In the genomic region with DNA sequence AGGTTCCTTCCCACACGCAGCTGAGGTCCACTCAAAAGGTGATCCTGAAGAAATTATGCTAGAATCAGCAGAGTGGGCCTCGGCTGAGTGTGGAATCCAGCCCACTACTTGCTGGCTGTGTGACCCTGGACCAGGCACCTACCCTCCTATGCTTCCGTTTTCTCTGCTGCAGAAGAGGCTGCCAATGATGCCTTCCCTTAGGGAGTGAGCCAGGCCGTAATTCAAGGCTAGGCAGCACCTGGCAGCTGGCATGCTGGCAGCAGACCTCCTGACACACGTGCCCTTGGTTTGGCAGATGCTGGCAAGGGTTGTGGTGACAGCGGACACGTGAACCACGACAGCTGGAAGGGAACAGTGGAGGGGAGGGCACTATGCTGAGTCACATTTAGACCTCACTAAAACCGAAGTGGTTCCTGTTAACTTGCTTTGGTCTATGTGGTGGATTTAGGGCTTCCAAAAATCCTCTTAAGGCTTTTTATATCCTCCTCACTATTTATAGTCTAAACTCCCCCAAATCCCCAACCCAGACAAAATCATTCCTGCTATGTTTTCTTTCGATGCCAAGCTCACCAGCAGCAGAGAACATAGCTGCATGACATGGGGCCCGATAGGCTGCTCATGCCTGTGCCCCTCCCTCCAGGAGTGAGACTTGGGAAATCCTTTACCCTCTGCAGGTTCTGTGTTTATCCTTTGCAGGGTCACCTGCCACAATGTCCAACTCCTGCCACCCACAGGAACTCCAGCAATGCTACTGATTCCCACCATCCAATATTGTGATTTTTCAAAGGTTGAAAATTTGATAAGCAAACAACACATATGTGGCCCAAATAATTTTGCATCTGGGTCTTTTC, we compare ENCODE assay signal across 9 cellular contexts. TPM values are rescaled to one million over a fixed set of nuclear protein-coding genes. Genes with fewer than 3 reads are reported as not detected.
DNase-seq lines count a peak whose midpoint lies in the region; ATAC-seq and TF ChIP-seq lines count a peak whose summit lies in the region.
"Had no signal": no experiment of that assay in that cellular context is flagged by ENCODE, and none has a peak within 500 bp of the region (broad histone marks: within the 10 kb centered on the region; RNA-seq: fewer than 3 reads in every experiment).

No MANE protein-coding gene starts in this region.

- WGBS in testis, 2 donors, result 52 to 69% methylated on average over 8 to 11 of the region's 11 CpGs

- intact Hi-C loops in testis (cut with DNase I; ENCODE audit: low total_unique reads), result no loop called here

- peak; percentile 33 for DNase-seq in GM13977 (ENCODE audit: low spot score)
- peak; percentile 13 for DNase-seq in H7
- DNase-seq in NCI-H2029 (lab: John Stamatoyannopoulos, UW), result peak; percentile 68
- no peak for DNase-seq in foreskin keratinocyte
- DNase-seq in activated CD4-positive, CD25-positive, alpha-beta regulatory T cell (lab: John Stamatoyannopoulos, UW), result no peak
- DNase-seq in NCI-H446 treated with DMSO at 0.1 percent for 48 hours (lab: John Stamatoyannopoulos, UW), result no peak
- no peak for DNase-seq in testis
- DNase-seq: naive B cell had no signal

- H3K9me3 ChIP-seq in testis, result no peaks in the 10 kb centered on the region

- H3K27ac ChIP-seq in foreskin keratinocyte (no peak overlapping the region), testis (no peak overlapping the region)

- peak; percentile 44 for ATAC-seq in foreskin keratinocyte
- no peak for ATAC-seq in HG02571 (IDR thresholded peaks at IDR 0.05; ENCODE audit: unreplicated experiment)

- TF ChIP-seq CTCF in GM13977 (IDR thresholded peaks at IDR 0.05; ENCODE audit: extremely low read depth, insufficient read depth, missing control alignments) (no peak), foreskin keratinocyte (conservative IDR thresholded peaks at IDR 0.05) (no peak), testis (IDR thresholded peaks at IDR 0.05) (no peak)

- in situ Hi-C loops in GM13977 (cut with MboI; ENCODE audit: low pct_unique_long_range_greater_than_20kb, low sequenced_read_pairs, unreplicated experiment), result loop anchor here (10.0 kb wide), 1 partner anchor 205 kb away; the partner anchor contains the start of gene SNRPA1

- H3K4me3 ChIP-seq in H7 (ENCODE audit: insufficient read depth, low read depth, low read length), result no peak overlapping the region
- H3K4me3 ChIP-seq in testis, result no peak overlapping the region

- H3K36me3 ChIP-seq in H7 (replicated peaks; ENCODE audit: control insufficient read depth, insufficient read depth, low read length) (no peaks in the 10 kb centered on the region), testis (ENCODE audit: low read depth, missing control alignments) (no peaks in the 10 kb centered on the region)

- H3K27me3 ChIP-seq in H7 (ENCODE audit: control insufficient read depth, insufficient read depth, low read length) (no peaks in the 10 kb centered on the region), foreskin keratinocyte (peaks cover 29% of the 10 kb centered on the region), testis (no peaks in the 10 kb centered on the region)

- no peak for TF ChIP-seq POLR2A in testis (IDR thresholded peaks at IDR 0.05)

- H3K4me1 ChIP-seq in foreskin keratinocyte, result no peaks in the 10 kb centered on the region
- H3K4me1 ChIP-seq in testis, result no peaks in the 10 kb centered on the region

RNA-seq across cellular contexts. Expression of gene PCSK6, which starts 10.6 kb away (rescaled TPM):
- total RNA-seq in H7 (2014; rRNA removed; shearing (Covaris generic)), result 3.9 and 4.7 TPM in 2 replicates
- 2.9 and 3.7 TPM in 2 replicates for total RNA-seq in foreskin keratinocyte
- polyA plus RNA-seq in foreskin keratinocyte, result 1.3 and 1.5 TPM in 2 replicates
- 100 to 1,000 TPM in 1 of 2 donors, 10 to 100 TPM in 1; 95.4 to 156 TPM for total RNA-seq in testis
- 43.9 TPM for polyA plus RNA-seq in testis (ENCODE audit: insufficient read depth, low read depth, low replicate concordance)

Comparison
In these comparisons a context has a peak if more than half of its experiments do, and no peak if none do; other contexts are left out.
1. DNase-seq: peak in GM13977 (single experiment), H7 (single experiment) and NCI-H2029 (single experiment); none in foreskin keratinocyte (0 of 2), activated CD4-positive, CD25-positive, alpha-beta regulatory T cell (0 of 4), NCI-H446 treated with DMSO at 0.1 percent for 48 hours (single experiment) and testis (single experiment).
2. RNA of gene PCSK6, which starts 10.6 kb away (total RNA-seq): 95.4 to 156 TPM in testis; 3.9 to 4.7 TPM in H7 and 2.9 to 3.7 TPM in foreskin keratinocyte; every median in the first group is over 10 times any median in the second.